Comparison of ENCODE assay signal across 16 cellular contexts in genomic region chr2:29388071-29388470, GRCh38.
DNase-seq lines count a peak whose midpoint lies in the region; ATAC-seq and TF ChIP-seq lines count a peak whose summit lies in the region.
"Had no signal": no experiment of that assay in that cellular context is flagged by ENCODE, and none has a peak within 500 bp of the region (broad histone marks: within the 10 kb centered on the region; RNA-seq: fewer than 3 reads in every experiment).

No MANE protein-coding gene starts in this region.

- WGBS in right cardiac atrium: 64% methylated on average over 2 of the region's 2 CpGs

- DNase-seq in Right ventricle myocardium superior: no peak
- no peak for DNase-seq in left ventricle myocardium inferior
- DNase-seq in right cardiac atrium: no peak
- peak; percentile 25 for DNase-seq in putamen (ENCODE audit: low spot score)
- DNase-seq in NCI-H510A treated with DMSO at 0.1 percent for 48 hours (lab: John Stamatoyannopoulos, UW): no peak
- DNase-seq in NCI-H345 (lab: John Stamatoyannopoulos, UW): no peak
- DNase-seq: C1 segment of cervical spinal cord; Calu3; CD4-positive, alpha-beta memory T cell; COR-L47; DMS53; DMS79 treated with DMSO at 0.1 percent for 48 hours; GF-D8; H9 had no signal

- H3K4me1 ChIP-seq in left ventricle myocardium inferior (peaks cover 11% of the 10 kb centered on the region), right cardiac atrium (ENCODE audit: control insufficient read depth, insufficient read depth, low read length) (no peaks in the 10 kb centered on the region)

- peak; percentile 61 for ATAC-seq in Right ventricle myocardium superior (ENCODE audit: poor library complexity)
- ATAC-seq in right cardiac atrium: peak; percentile 28 to 61
- ATAC-seq: GM23338, HCT116 had no signal

- TF ChIP-seq CTCF in left ventricle myocardium inferior (IDR thresholded peaks at IDR 0.05; ENCODE audit: borderline replicate concordance): no peak

- H3K9me3 ChIP-seq in left ventricle myocardium inferior (replicated peaks): no peaks in the 10 kb centered on the region
- no peaks in the 10 kb centered on the region for H3K9me3 ChIP-seq in right cardiac atrium (ENCODE audit: control insufficient read depth, low read length)

- intact Hi-C loops in Right ventricle myocardium superior (cut with DNase I) (no loop called here), left ventricle myocardium inferior (cut with micrococcal nuclease) (no loop called here), right cardiac atrium (cut with DNase I) (no loop called here)

- H3K36me3 ChIP-seq in left ventricle myocardium inferior: no peaks in the 10 kb centered on the region

- H3K4me3 ChIP-seq in left ventricle myocardium inferior (no peak overlapping the region), right cardiac atrium (ENCODE audit: low read length) (no peak overlapping the region)
- H3K4me3 ChIP-seq: GM23338 had no signal

- no peaks in the 10 kb centered on the region for H3K27me3 ChIP-seq in left ventricle myocardium inferior (ENCODE audit: low read depth)
- H3K27me3 ChIP-seq in right cardiac atrium (ENCODE audit: control insufficient read depth, insufficient read depth): no peaks in the 10 kb centered on the region

- H3K27ac ChIP-seq in left ventricle myocardium inferior (replicated peaks) (no peak overlapping the region), right cardiac atrium (ENCODE audit: low read length) (no peak overlapping the region)
